In genomic region chr5:160233847-160234246, GRCh38 we compare ENCODE assay signal across 7 cellular contexts. TPM values are rescaled to one million over a fixed set of nuclear protein-coding genes. Genes with fewer than 3 reads are reported as not detected.
"Had no signal": no experiment of that assay in that cellular context is flagged by ENCODE, and none has a peak within 500 bp of the region (broad histone marks: within the 10 kb centered on the region; RNA-seq: fewer than 3 reads in every experiment).

No MANE protein-coding gene starts in this region.

- H3K9ac ChIP-seq: GM23248 had no signal

- DNase-seq: GOT3, H9, HCEC 1CT had no signal

- FAIRE-seq: H54, HTR-8/SVneo had no signal

- H3K4me3 ChIP-seq: GM23248 had no signal

- H3K27ac ChIP-seq: GM23248 had no signal

- H2AFZ ChIP-seq: GM23248 had no signal

RNA-seq across cellular contexts. Expression of gene FABP6, which starts 4.5 kb away (rescaled TPM):
- total RNA-seq: GM23248, IMR-90 had no signal
- polyA plus RNA-seq: GM23248, IMR-90 had no signal
